ENCODE assay signal across 14 cellular contexts in the genomic region with DNA sequence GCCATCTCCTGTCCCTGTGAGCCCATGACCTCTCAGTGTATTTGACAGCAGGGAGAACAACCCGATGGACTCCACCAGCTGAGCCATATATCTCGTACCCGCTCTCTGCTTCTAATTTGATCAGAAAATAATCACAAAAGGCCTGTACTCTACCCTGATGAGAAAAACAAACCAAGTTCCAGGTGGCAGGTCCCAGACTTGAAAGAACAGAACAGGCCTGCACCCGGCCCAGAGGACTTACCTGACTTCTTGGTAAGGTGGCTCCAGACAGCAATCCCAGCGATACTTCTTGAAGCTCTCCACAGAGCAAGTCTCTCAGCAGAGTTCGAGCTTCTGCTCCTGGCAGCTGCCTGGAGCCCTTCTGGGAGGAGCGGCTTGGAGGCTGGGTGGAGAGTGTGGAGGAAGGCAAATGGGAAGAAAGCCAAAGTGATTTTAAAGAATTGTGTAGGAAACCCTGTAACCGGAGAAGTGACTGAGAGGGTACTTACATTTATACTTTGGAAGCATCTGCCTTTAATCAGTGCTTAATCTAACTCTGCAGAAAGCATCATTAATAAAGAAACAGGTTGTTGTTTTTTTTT.
DNase-seq lines count a peak whose midpoint lies in the region; ATAC-seq and TF ChIP-seq lines count a peak whose summit lies in the region.
"Had no signal": no experiment of that assay in that cellular context is flagged by ENCODE, and none has a peak within 500 bp of the region (broad histone marks: within the 10 kb centered on the region; RNA-seq: fewer than 3 reads in every experiment).

No MANE protein-coding gene starts in this region.

- no peak for TF ChIP-seq CTCF in SK-N-SH (IDR thresholded peaks at IDR 0.05)
- TF ChIP-seq CTCF in fibroblast of the aortic adventitia (IDR thresholded peaks at IDR 0.05; ENCODE audit: insufficient read depth, low read length) = no peak

- H3K9me3 Mint-ChIP-seq in activated CD4-positive, alpha-beta T cell treated with anti-CD3 and anti-CD28 coated beads, Interleukin-2, amount 10 ng/mL, durations not matched to agents 24 days and 14 days = no peaks in the 10 kb centered on the region
- no peaks in the 10 kb centered on the region for H3K9me3 Mint-ChIP-seq in stimulated activated effector memory CD8-positive, alpha-beta T cell treated with anti-CD3 and anti-CD28 coated beads, Interleukin-12 subunit alpha, Interleukin-12 subunit beta, amount 100 ng/mL, for 72 hours
- H3K9me3 Mint-ChIP-seq: GM23338 had no signal

- no peak overlapping the region for H3K27ac ChIP-seq in SK-N-SH (ENCODE audit: low read depth in 2 of 2, low read length in 1 of 2)
- H3K27ac ChIP-seq: C4-2B, SJSA1 had no signal

- POLR2A ChIA-PET in SK-N-SH (lab: Yijun Ruan, JAX) = no interaction called here

- H2AFZ ChIP-seq in SK-N-SH (ENCODE audit: low read depth) = no peak overlapping the region
- H2AFZ ChIP-seq: GM23338 had no signal

- no peaks in the 10 kb centered on the region for H3K27me3 ChIP-seq in SK-N-SH (ENCODE audit: insufficient read depth)

- no peak overlapping the region for H3K4me3 Mint-ChIP-seq in activated CD4-positive, alpha-beta T cell treated with anti-CD3 and anti-CD28 coated beads, Interleukin-2, amount 10 ng/mL, durations not matched to agents 24 days and 14 days
- H3K4me3 Mint-ChIP-seq in stimulated activated effector memory CD8-positive, alpha-beta T cell treated with anti-CD3 and anti-CD28 coated beads, Interleukin-12 subunit alpha, Interleukin-12 subunit beta, amount 100 ng/mL, for 72 hours = no peak overlapping the region
- H3K4me3 Mint-ChIP-seq: GM23338 had no signal

- no peaks in the 10 kb centered on the region for H3K9me2 ChIP-seq in SK-N-SH

- H3F3A ChIP-seq in SK-N-SH (replicated peaks; ENCODE audit: insufficient read depth) = no peaks in the 10 kb centered on the region

- no peak for TF ChIP-seq EP300 in SK-N-SH (IDR thresholded peaks at IDR 0.05; ENCODE audit: borderline replicate concordance in 1 of 2, low read depth in 1 of 2, low read length in 1 of 2)

- 65% methylated on average over 8 of the region's 8 CpGs for WGBS in SK-N-SH (ENCODE audit: low lambda C conversion rate)

- H3K36me3 ChIP-seq in SK-N-SH (replicated peaks in 1 of 2; ENCODE audit: control insufficient read depth in 1 of 2, insufficient read depth in 2 of 2, low read length in 1 of 2) = no peaks in the 10 kb centered on the region
- H3K36me3 ChIP-seq: SJSA1 had no signal

- H4K20me1 ChIP-seq in SK-N-SH (ENCODE audit: insufficient read depth) = no peaks in the 10 kb centered on the region

- TF ChIP-seq RAD21 in SK-N-SH (IDR thresholded peaks at IDR 0.05; ENCODE audit: low read length) = no peak

- no peaks in the 10 kb centered on the region for H3K9me3 ChIP-seq in SK-N-SH
- H3K9me3 ChIP-seq: SJSA1 had no signal

- no peaks in the 10 kb centered on the region for H3K36me3 Mint-ChIP-seq in activated CD4-positive, alpha-beta T cell treated with anti-CD3 and anti-CD28 coated beads, Interleukin-2, amount 10 ng/mL, durations not matched to agents 24 days and 14 days (ENCODE audit: low read depth)
- no peaks in the 10 kb centered on the region for H3K36me3 Mint-ChIP-seq in stimulated activated effector memory CD8-positive, alpha-beta T cell treated with anti-CD3 and anti-CD28 coated beads, Interleukin-12 subunit alpha, Interleukin-12 subunit beta, amount 100 ng/mL, for 72 hours

- CTCF ChIA-PET in SK-N-SH (lab: Yijun Ruan, JAX) = interaction anchor here (0.6 to 2.7 kb wide), 19 partner anchors 10 to 438 kb away, joined by 3 to 19 read pairs (median 4); no protein-coding TSS in a partner anchor

- H3K4me1 Mint-ChIP-seq in activated CD4-positive, alpha-beta T cell treated with anti-CD3 and anti-CD28 coated beads, Interleukin-2, amount 10 ng/mL, durations not matched to agents 24 days and 14 days = no peaks in the 10 kb centered on the region
- no peaks in the 10 kb centered on the region for H3K4me1 Mint-ChIP-seq in stimulated activated effector memory CD8-positive, alpha-beta T cell treated with anti-CD3 and anti-CD28 coated beads, Interleukin-12 subunit alpha, Interleukin-12 subunit beta, amount 100 ng/mL, for 72 hours

- H3K79me2 ChIP-seq in SK-N-SH (ENCODE audit: insufficient read depth) = no peaks in the 10 kb centered on the region

- ATAC-seq in stimulated activated effector memory CD8-positive, alpha-beta T cell treated with anti-CD3 and anti-CD28 coated beads, Interleukin-12 subunit alpha, Interleukin-12 subunit beta, amount 100 ng/mL, for 72 hours = no peak

- peak; percentile 48 for DNase-seq in activated CD4-positive, alpha-beta T cell treated with anti-CD3 and anti-CD28 coated beads, Interleukin-2, amount 10 ng/mL, durations not matched to agents 24 days and 14 days
- no peak for DNase-seq in activated CD4-positive, alpha-beta T cell treated with anti-CD3 and anti-CD28 coated beads for 4 hours
- DNase-seq in SK-N-SH (no peak), fibroblast of the aortic adventitia (ENCODE audit: low read depth) (peak; percentile 27), mesenteric fat pad (ENCODE audit: low spot score) (no peak), C1 segment of cervical spinal cord (lab: John Stamatoyannopoulos, UW) (no peak)
- no peak for DNase-seq in stimulated activated effector memory CD8-positive, alpha-beta T cell treated with anti-CD3 and anti-CD28 coated beads, Interleukin-12 subunit alpha, Interleukin-12 subunit beta, amount 100 ng/mL, for 72 hours (ENCODE audit: low spot score in 2 of 2)
- no peak for DNase-seq in stimulated activated CD4-positive, alpha-beta T cell treated with anti-CD3 and anti-CD28 coated beads, Interleukin-2, amount 100 ng/mL, for 48 hours
- DNase-seq: DMS 273 treated with DMSO at 0.1 percent for 48 hours; KG1; NK-92 treated with Interleukin-12 subunit alpha and Interleukin-12 subunit beta, amount 100 ng/mL, for 24 hours had no signal

- no peak overlapping the region for H3K4me3 ChIP-seq in SK-N-SH (ENCODE audit: low read depth in 2 of 2, low read length in 1 of 2)
- H3K4me3 ChIP-seq in fibroblast of the aortic adventitia (ENCODE audit: low read depth, low read length) = no peak overlapping the region
- H3K4me3 ChIP-seq: GM23338, SJSA1 had no signal

- no peak overlapping the region for H3K27ac Mint-ChIP-seq in activated CD4-positive, alpha-beta T cell treated with anti-CD3 and anti-CD28 coated beads, Interleukin-2, amount 10 ng/mL, durations not matched to agents 24 days and 14 days
- H3K27ac Mint-ChIP-seq in stimulated activated effector memory CD8-positive, alpha-beta T cell treated with anti-CD3 and anti-CD28 coated beads, Interleukin-12 subunit alpha, Interleukin-12 subunit beta, amount 100 ng/mL, for 72 hours = no peak overlapping the region
- H3K27ac Mint-ChIP-seq: GM23338 had no signal

- no peaks in the 10 kb centered on the region for H3K27me3 Mint-ChIP-seq in activated CD4-positive, alpha-beta T cell treated with anti-CD3 and anti-CD28 coated beads, Interleukin-2, amount 10 ng/mL, durations not matched to agents 24 days and 14 days

- peaks cover 0 to 9% of the 10 kb centered on the region in 2 experiments; a peak in 1 of 4 replicates for H3K4me1 ChIP-seq in SK-N-SH (ENCODE audit: control insufficient read depth in 1 of 2, insufficient read depth in 2 of 2, low read depth in 1 of 2, low read length in 1 of 2)
- H3K4me1 ChIP-seq: SJSA1 had no signal

- intact Hi-C loops in activated CD4-positive, alpha-beta T cell treated with anti-CD3 and anti-CD28 coated beads, Interleukin-2, amount 10 ng/mL, durations not matched to agents 24 days and 14 days (cut with micrococcal nuclease) = no loop called here

- no peak overlapping the region for H3K4me2 ChIP-seq in SK-N-SH
- H3K4me2 ChIP-seq: GM23338 had no signal

- no peak overlapping the region for H3K9ac ChIP-seq in SK-N-SH

TF ChIP-seq in SK-N-SH, 30 proteins besides CTCF, POLR2A, EP300 and RAD21:
- TF ChIP-seq SMC3 (IDR thresholded peaks at IDR 0.05; ENCODE audit: low read depth, low read length) (no peak), TCF12 (IDR thresholded peaks at IDR 0.05) (0 out of 2 replicates have a peak, but pooled peaks have one; percentile 13)
TF ChIP-seq in SK-N-SH: peak in this region for 1.

Comparison
In these comparisons a context has a peak if more than half of its experiments do, and no peak if none do; other contexts are left out.
1. DNase-seq: peak in activated CD4-positive, alpha-beta T cell treated with anti-CD3 and anti-CD28 coated beads, Interleukin-2, amount 10 ng/mL, durations not matched to agents 24 days and 14 days (single experiment) and fibroblast of the aortic adventitia (single experiment); none in activated CD4-positive, alpha-beta T cell treated with anti-CD3 and anti-CD28 coated beads for 4 hours (0 of 2), SK-N-SH (single experiment), stimulated activated effector memory CD8-positive, alpha-beta T cell treated with anti-CD3 and anti-CD28 coated beads, Interleukin-12 subunit alpha, Interleukin-12 subunit beta, amount 100 ng/mL, for 72 hours (0 of 2), mesenteric fat pad (single experiment), C1 segment of cervical spinal cord (0 of 14) and stimulated activated CD4-positive, alpha-beta T cell treated with anti-CD3 and anti-CD28 coated beads, Interleukin-2, amount 100 ng/mL, for 48 hours (0 of 2).